In genomic region chrX:104987063-104987462, GRCh38 we compare ENCODE assay signal across 31 cellular contexts.
DNase-seq lines count a peak whose midpoint lies in the region; FAIRE-seq and TF ChIP-seq lines count a peak whose summit lies in the region.
"Had no signal": no experiment of that assay in that cellular context is flagged by ENCODE, and none has a peak within 500 bp of the region (broad histone marks: within the 10 kb centered on the region; RNA-seq: fewer than 3 reads in every experiment).

No MANE protein-coding gene starts in this region.

- H3K27ac ChIP-seq in endothelial cell of umbilical vein (ENCODE audit: insufficient read depth, low read depth, low read length) (no peak overlapping the region), stomach (no peak overlapping the region)
- H3K27ac ChIP-seq: C4-2B, cardiac muscle cell, parathyroid adenoma, right atrium auricular region, SJSA1, testis, uterus had no signal

- no peak overlapping the region for H3K4me2 ChIP-seq in endothelial cell of umbilical vein (ENCODE audit: insufficient read depth, low read length)
- H3K4me2 ChIP-seq: smooth muscle cell had no signal

- no peaks in the 10 kb centered on the region for H3K27me3 ChIP-seq in endothelial cell of umbilical vein (ENCODE audit: control insufficient read depth in 2 of 2, insufficient read depth in 2 of 2, low read length in 2 of 2)
- peaks cover 0 to 4% (median 0%) of the 10 kb centered on the region in 3 donors for H3K27me3 ChIP-seq in stomach
- H3K27me3 ChIP-seq: cardiac muscle cell, right atrium auricular region, SJSA1, testis, uterus had no signal

- no peak overlapping the region for H2AFZ ChIP-seq in endothelial cell of umbilical vein (ENCODE audit: low read depth, low read length)
- H2AFZ ChIP-seq: parathyroid adenoma had no signal

- H3K9me1 ChIP-seq in endothelial cell of umbilical vein (replicated peaks; ENCODE audit: control insufficient read depth, extremely low read depth, insufficient read depth, low read length) = no peaks in the 10 kb centered on the region

- TF ChIP-seq CTCF in endothelial cell of umbilical vein (IDR thresholded peaks at IDR 0.05; ENCODE audit: extremely low read depth in 1 of 2, insufficient read depth in 1 of 2, low read depth in 1 of 2, low read length in 2 of 2) (no peak), stomach (IDR thresholded peaks at IDR 0.05) (no peak)

- POLR2A ChIA-PET in endothelial cell of umbilical vein (lab: Charles Lee) = no interaction called here

- FAIRE-seq in endothelial cell of umbilical vein (lab: Jason Lieb, UNC) = no peak

- H3K4me3 ChIP-seq in endothelial cell of umbilical vein (replicated peaks in 1 of 3; ENCODE audit: insufficient read depth in 1 of 3, low read depth in 1 of 3, low read length in 3 of 3) (no peak overlapping the region), stomach (no peak overlapping the region)
- H3K4me3 ChIP-seq: cardiac muscle cell, right atrium auricular region, SJSA1, smooth muscle cell, testis, uterus had no signal

- no peaks in the 10 kb centered on the region for H3K9me3 ChIP-seq in endothelial cell of umbilical vein (replicated peaks; ENCODE audit: control insufficient read depth, insufficient read depth, low read length)
- no peaks in the 10 kb centered on the region for H3K9me3 ChIP-seq in stomach
- H3K9me3 ChIP-seq: right atrium auricular region, SJSA1, testis, uterus had no signal

- H4K20me1 ChIP-seq in endothelial cell of umbilical vein (replicated peaks; ENCODE audit: control insufficient read depth, extremely low read depth, insufficient read depth, low read length) = no peaks in the 10 kb centered on the region

- DNase-seq in ACHN (peak; percentile 50), NCI-H226 (peak; percentile 19), endothelial cell of umbilical vein (ENCODE audit: low read depth, low spot score) (peak; percentile 49), kidney glomerular epithelial cell (lab: John Stamatoyannopoulos, UW) (peak; percentile 5), stomach (no peak), dermis blood vessel endothelial cell (no peak), NOMO-1 (lab: John Stamatoyannopoulos, UW; ENCODE audit: unreplicated experiment in 2 of 2) (no peak)
- no peak for DNase-seq in activated naive CD4-positive, alpha-beta T cell treated with anti-CD3 and anti-CD28 coated beads, Interleukin-2, amount 50 U/mL, for 16 hours
- DNase-seq: 8988T; activated CD4-positive, alpha-beta T cell treated with anti-CD3 and anti-CD28 coated beads for 36 hours; amygdala; DMS79; effector CD4-positive, alpha-beta T cell; foreskin melanocyte; GDM1; KG1; NCI-H1436; NCI-H2081; NCI-H2227 treated with DMSO at 0.1 percent for 48 hours; NCI-H526 treated with DMSO at 0.1 percent for 48 hours; stimulated activated CD4-positive, alpha-beta T cell treated with anti-CD3 and anti-CD28 coated beads, Interleukin-1b, Interleukin-23, amount 100 ng/mL, for 48 hours; stimulated activated naive CD8-positive, alpha-beta T cell treated with anti-CD3 and anti-CD28 coated beads, Interleukin-15, Interleukin-2, amounts not matched to agents 100 U/mL and 50 U/mL, for 24 hours; T-helper 9 cell; testis; uterus had no signal

- in situ Hi-C loops in ACHN (cut with HindIII; ENCODE audit: low pct_ligation_motif_present, low pct_unique_long_range_greater_than_20kb, low sequenced_read_pairs) = no loop called here

- no peak for TF ChIP-seq EP300 in stomach (IDR thresholded peaks at IDR 0.05)

- H3K36me3 ChIP-seq in endothelial cell of umbilical vein (ENCODE audit: control insufficient read depth in 2 of 2, extremely low read depth in 1 of 2, insufficient read depth in 2 of 2, low read length in 2 of 2) (no peaks in the 10 kb centered on the region), stomach (no peaks in the 10 kb centered on the region)
- H3K36me3 ChIP-seq: cardiac muscle cell, right atrium auricular region, SJSA1, uterus had no signal

- no peaks in the 10 kb centered on the region for H3K79me2 ChIP-seq in endothelial cell of umbilical vein (ENCODE audit: control insufficient read depth, insufficient read depth, low read length)
- H3K79me2 ChIP-seq: parathyroid adenoma had no signal

- dilution Hi-C loops in endothelial cell of umbilical vein (cut with MboI; ENCODE audit: extremely low pct_ligation_motif_present, low sequenced_read_pairs) = no loop called here

- CTCF ChIA-PET in endothelial cell of umbilical vein (lab: Charles Lee) = interaction anchor here (0.9 to 1.4 kb wide), 2 partner anchors 13 to 203 kb away, joined by 3 read pairs; no protein-coding TSS in a partner anchor

- H3K4me1 ChIP-seq in endothelial cell of umbilical vein (ENCODE audit: control insufficient read depth, extremely low read depth, insufficient read depth, low read length) (no peaks in the 10 kb centered on the region), stomach (no peaks in the 10 kb centered on the region)
- H3K4me1 ChIP-seq: parathyroid adenoma, right atrium auricular region, SJSA1, testis, uterus had no signal

- BruUV-seq in endothelial cell of umbilical vein (replicated peaks; lab: Mats Ljungman, UMichigan) = no TSS peak

- H3K9ac ChIP-seq in endothelial cell of umbilical vein (replicated peaks; ENCODE audit: extremely low read depth, insufficient read depth, low read length) = no peak overlapping the region
- H3K9ac ChIP-seq: parathyroid adenoma had no signal

- TF ChIP-seq POLR2A in endothelial cell of umbilical vein (IDR thresholded peaks at IDR 0.05; ENCODE audit: low read depth, low read length) (no peak), stomach (IDR thresholded peaks at IDR 0.05) (no peak)

- intact Hi-C loops in endothelial cell of umbilical vein (cut with micrococcal nuclease) = no loop called here
- intact Hi-C loops in stomach (cut with DNase I; ENCODE audit: low total_unique reads) = no loop called here

TF ChIP-seq in endothelial cell of umbilical vein, 7 proteins besides CTCF, POLR2A, EP300 and RAD21:
- TF ChIP-seq FOS (IDR thresholded peaks at IDR 0.05; ENCODE audit: borderline replicate concordance, insufficient read depth, low read length) (no peak), EZH2 (IDR thresholded peaks at IDR 0.05; ENCODE audit: borderline replicate concordance, low read depth, low read length, severe bottlenecking) (no peak), GATA2 (IDR thresholded peaks at IDR 0.05; ENCODE audit: insufficient read depth, insufficient read length, low read depth, low read length) (no peak), POLR2AphosphoS5 (IDR thresholded peaks at IDR 0.05; ENCODE audit: insufficient read depth, low read depth, low read length) (no peak), JUN (IDR thresholded peaks at IDR 0.05; ENCODE audit: borderline replicate concordance, insufficient read depth, insufficient read length, low read depth) (no peak), MYC (IDR thresholded peaks at IDR 0.05; ENCODE audit: low read depth, low read length) (no peak)

Comparison
In these comparisons a context has a peak if more than half of its experiments do, and no peak if none do; other contexts are left out.
1. DNase-seq: peak in ACHN (single experiment), NCI-H226 (single experiment), endothelial cell of umbilical vein (single experiment) and kidney glomerular epithelial cell (single experiment); none in stomach (single experiment), activated naive CD4-positive, alpha-beta T cell treated with anti-CD3 and anti-CD28 coated beads, Interleukin-2, amount 50 U/mL, for 16 hours (single experiment), dermis blood vessel endothelial cell (single experiment) and NOMO-1 (0 of 2).